ENCODE assay signal across 22 cellular contexts in the genomic region with DNA sequence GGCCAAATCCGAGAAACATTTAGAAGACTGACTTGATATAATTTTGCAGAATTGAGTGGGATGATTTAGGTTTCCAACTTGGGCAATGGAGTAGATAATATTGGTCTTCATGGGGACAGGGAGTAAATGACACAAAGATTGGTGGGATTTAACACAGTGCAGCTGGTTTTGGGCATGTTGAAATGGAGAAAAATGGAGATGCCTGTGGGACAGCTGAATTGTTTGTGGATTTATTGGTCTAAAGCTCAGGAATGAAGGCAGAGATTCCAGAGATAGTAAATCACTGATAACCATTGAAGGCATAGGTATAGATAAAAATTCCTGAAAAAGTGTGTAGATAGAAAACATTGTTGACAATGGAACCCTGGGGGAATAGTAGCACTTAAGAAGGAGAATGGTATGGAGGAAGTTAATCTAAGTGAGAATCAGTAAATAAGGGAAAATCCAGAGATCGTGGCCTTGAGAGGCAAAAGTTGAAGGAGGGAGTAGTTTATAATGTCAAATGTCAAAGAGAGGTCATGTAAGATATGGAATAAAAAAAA.
"Had no signal": no experiment of that assay in that cellular context is flagged by ENCODE, and none has a peak within 500 bp of the region (broad histone marks: within the 10 kb centered on the region; RNA-seq: fewer than 3 reads in every experiment).

No MANE protein-coding gene starts in this region.

- H3K27me3 Mint-ChIP-seq: activated CD8-positive, alpha-beta memory T cell treated with anti-CD3 and anti-CD28 coated beads, Interleukin-2, amount 10 ng/mL, durations not matched to agents 7 days and 5 days; activated CD8-positive, alpha-beta T cell treated with anti-CD3 and anti-CD28 coated beads for 36 hours; activated naive CD4-positive, alpha-beta T cell treated with anti-CD3 and anti-CD28 coated beads, Interleukin-2, amount 10 ng/mL, durations not matched to agents 7 days and 5 days had no signal

- H3K9me3 ChIP-seq: body of pancreas, heart right ventricle, neutrophil, pancreas, psoas muscle, right atrium auricular region had no signal

- H3K27me3 ChIP-seq: body of pancreas, neutrophil, right atrium auricular region had no signal

- H3K9me3 Mint-ChIP-seq: activated CD4-positive, alpha-beta T cell treated with anti-CD3 and anti-CD28 coated beads, Interleukin-2, amount 10 ng/mL, durations not matched to agents 24 days and 14 days; activated CD8-positive, alpha-beta T cell treated with anti-CD3 and anti-CD28 coated beads for 36 hours; activated naive CD4-positive, alpha-beta T cell treated with anti-CD3 and anti-CD28 coated beads, Interleukin-2, amount 10 ng/mL, durations not matched to agents 7 days and 5 days; naive thymus-derived CD4-positive, alpha-beta T cell had no signal

- H3K4me3 Mint-ChIP-seq: activated CD4-positive, alpha-beta T cell treated with anti-CD3 and anti-CD28 coated beads, Interleukin-2, amount 10 ng/mL, durations not matched to agents 24 days and 14 days; activated CD8-positive, alpha-beta memory T cell treated with anti-CD3 and anti-CD28 coated beads, Interleukin-2, amount 10 ng/mL, durations not matched to agents 7 days and 5 days; activated CD8-positive, alpha-beta T cell treated with anti-CD3 and anti-CD28 coated beads for 36 hours; activated naive CD4-positive, alpha-beta T cell treated with anti-CD3 and anti-CD28 coated beads, Interleukin-2, amount 10 ng/mL, durations not matched to agents 7 days and 5 days; naive thymus-derived CD4-positive, alpha-beta T cell had no signal

- H3K27ac Mint-ChIP-seq: activated CD4-positive, alpha-beta T cell treated with anti-CD3 and anti-CD28 coated beads, Interleukin-2, amount 10 ng/mL, durations not matched to agents 24 days and 14 days; activated CD8-positive, alpha-beta memory T cell treated with anti-CD3 and anti-CD28 coated beads, Interleukin-2, amount 10 ng/mL, durations not matched to agents 7 days and 5 days; activated CD8-positive, alpha-beta T cell treated with anti-CD3 and anti-CD28 coated beads for 36 hours; activated naive CD4-positive, alpha-beta T cell treated with anti-CD3 and anti-CD28 coated beads, Interleukin-2, amount 10 ng/mL, durations not matched to agents 7 days and 5 days; naive thymus-derived CD4-positive, alpha-beta T cell had no signal

- H3K36me3 Mint-ChIP-seq: activated CD8-positive, alpha-beta memory T cell treated with anti-CD3 and anti-CD28 coated beads, Interleukin-2, amount 10 ng/mL, durations not matched to agents 7 days and 5 days; activated naive CD4-positive, alpha-beta T cell treated with anti-CD3 and anti-CD28 coated beads, Interleukin-2, amount 10 ng/mL, durations not matched to agents 7 days and 5 days had no signal

- DNase-seq: activated CD4-positive, alpha-beta T cell treated with anti-CD3 and anti-CD28 coated beads, Interleukin-2, amount 10 ng/mL, durations not matched to agents 24 days and 14 days; activated CD8-positive, alpha-beta memory T cell treated with anti-CD3 and anti-CD28 coated beads, Interleukin-2, amount 10 ng/mL, durations not matched to agents 7 days and 5 days; activated CD8-positive, alpha-beta T cell treated with anti-CD3 and anti-CD28 coated beads for 36 hours; activated effector memory CD4-positive, alpha-beta T cell treated with anti-CD3 and anti-CD28 coated beads, Interleukin-2, amount 50 U/mL, for 16 hours; activated naive CD4-positive, alpha-beta T cell treated with anti-CD3 and anti-CD28 coated beads, Interleukin-2, amount 10 ng/mL, durations not matched to agents 7 days and 5 days; activated T-cell treated with anti-CD3 and anti-CD28 coated beads for 4 hours; body of pancreas; foreskin fibroblast; heart right ventricle; left colon; mesenchymal stem cell; naive thymus-derived CD4-positive, alpha-beta T cell; pancreas; psoas muscle; stimulated activated CD4-positive, alpha-beta T cell treated with anti-CD3 and anti-CD28 coated beads, Interleukin-2, amount 100 ng/mL, for 24 hours; stimulated activated naive CD4-positive, alpha-beta T cell had no signal

- H3K27ac ChIP-seq: body of pancreas, cardiac muscle cell, heart right ventricle, neutrophil, pancreas, psoas muscle, right atrium auricular region, skin epidermis, VCaP had no signal

- H3K4me3 ChIP-seq: body of pancreas, cardiac muscle cell, heart right ventricle, pancreas, psoas muscle, right atrium auricular region, skin epidermis had no signal

- H3K36me3 ChIP-seq: cardiac muscle cell, heart right ventricle, neutrophil, pancreas, right atrium auricular region had no signal

- H3K4me1 Mint-ChIP-seq: activated naive CD4-positive, alpha-beta T cell treated with anti-CD3 and anti-CD28 coated beads, Interleukin-2, amount 10 ng/mL, durations not matched to agents 7 days and 5 days had no signal

- H3K4me1 ChIP-seq: heart right ventricle, psoas muscle, right atrium auricular region had no signal

- ATAC-seq: activated CD4-positive, CD25-positive, alpha-beta regulatory T cell treated with anti-CD3 and anti-CD28 coated beads, Interleukin-2, amount 50 U/mL, for 24 hours; activated CD8-positive, alpha-beta memory T cell treated with anti-CD3 and anti-CD28 coated beads, Interleukin-2, amount 10 ng/mL, durations not matched to agents 7 days and 5 days; activated CD8-positive, alpha-beta T cell treated with anti-CD3 and anti-CD28 coated beads for 36 hours; body of pancreas; heart right ventricle; left colon; naive thymus-derived CD4-positive, alpha-beta T cell; pancreas; psoas muscle had no signal
